ENCODE assay signal across 1 cellular context in the genomic region with DNA sequence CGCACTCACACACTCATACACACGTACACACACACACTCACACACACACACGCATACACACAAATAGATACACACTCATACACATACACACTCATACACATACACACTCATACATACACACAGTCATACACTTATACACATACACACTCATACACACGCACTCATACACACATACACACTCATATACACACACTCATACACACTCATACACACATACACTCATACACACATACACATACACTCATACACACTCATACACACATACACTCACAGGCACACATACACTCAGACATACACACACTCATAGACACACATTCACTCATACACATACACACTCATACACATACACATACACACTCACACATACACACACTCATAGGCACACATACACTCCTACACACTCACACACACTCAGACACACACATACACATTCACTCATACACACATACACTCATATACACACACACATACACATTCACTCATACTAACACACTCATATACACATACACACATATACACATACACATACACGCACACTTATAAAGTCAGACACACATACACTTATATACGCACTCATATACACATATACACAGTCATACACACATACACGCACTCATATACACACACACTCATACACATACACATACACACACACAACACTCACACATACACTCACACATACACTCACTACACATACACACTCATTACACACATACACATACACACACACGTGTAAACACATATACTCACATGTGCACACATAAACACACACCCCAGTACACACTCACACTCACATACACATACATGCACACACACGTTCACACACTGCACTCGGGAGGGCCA.
TF ChIP-seq lines count a peak whose summit lies in the region.

No MANE protein-coding gene starts in this region.

TF ChIP-seq in IMR-90, 13 proteins besides CTCF, POLR2A, EP300 and RAD21:
- TF ChIP-seq MAZ (IDR thresholded peaks at IDR 0.05; ENCODE audit: borderline replicate concordance, low read depth, low read length) (no peak), FOS (IDR thresholded peaks at IDR 0.05; ENCODE audit: low read depth, low read length) (no peak), NFE2L2 (IDR thresholded peaks at IDR 0.05; ENCODE audit: low read depth, low read length) (no peak), BHLHE40 (IDR thresholded peaks at IDR 0.05; ENCODE audit: low read depth, low read length) (no peak), CEBPB (IDR thresholded peaks at IDR 0.05; ENCODE audit: low read depth, low read length) (no peak), CHD1 (IDR thresholded peaks at IDR 0.05; ENCODE audit: low read depth, low read length) (no peak), SMC3 (IDR thresholded peaks at IDR 0.05; ENCODE audit: low read depth, low read length) (no peak), RCOR1 (IDR thresholded peaks at IDR 0.05; ENCODE audit: insufficient replicate concordance, low read length) (no peak)
- TF ChIP-seq, protein P1, sequence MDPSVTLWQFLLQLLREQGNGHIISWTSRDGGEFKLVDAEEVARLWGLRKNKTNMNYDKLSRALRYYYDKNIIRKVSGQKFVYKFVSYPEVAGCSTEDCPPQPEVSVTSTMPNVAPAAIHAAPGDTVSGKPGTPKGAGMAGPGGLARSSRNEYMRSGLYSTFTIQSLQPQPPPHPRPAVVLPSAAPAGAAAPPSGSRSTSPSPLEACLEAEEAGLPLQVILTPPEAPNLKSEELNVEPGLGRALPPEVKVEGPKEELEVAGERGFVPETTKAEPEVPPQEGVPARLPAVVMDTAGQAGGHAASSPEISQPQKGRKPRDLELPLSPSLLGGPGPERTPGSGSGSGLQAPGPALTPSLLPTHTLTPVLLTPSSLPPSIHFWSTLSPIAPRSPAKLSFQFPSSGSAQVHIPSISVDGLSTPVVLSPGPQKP (IDR thresholded peaks at IDR 0.05; ENCODE audit: borderline replicate concordance, low read depth, low read length) = no peak
- TF ChIP-seq, protein P2, sequence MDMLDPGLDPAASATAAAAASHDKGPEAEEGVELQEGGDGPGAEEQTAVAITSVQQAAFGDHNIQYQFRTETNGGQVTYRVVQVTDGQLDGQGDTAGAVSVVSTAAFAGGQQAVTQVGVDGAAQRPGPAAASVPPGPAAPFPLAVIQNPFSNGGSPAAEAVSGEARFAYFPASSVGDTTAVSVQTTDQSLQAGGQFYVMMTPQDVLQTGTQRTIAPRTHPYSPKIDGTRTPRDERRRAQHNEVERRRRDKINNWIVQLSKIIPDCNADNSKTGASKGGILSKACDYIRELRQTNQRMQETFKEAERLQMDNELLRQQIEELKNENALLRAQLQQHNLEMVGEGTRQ (IDR thresholded peaks at IDR 0.05; ENCODE audit: low read depth, low read length) = no peak
